Comparison of ENCODE assay signal across 1 cellular context in the genomic region with DNA sequence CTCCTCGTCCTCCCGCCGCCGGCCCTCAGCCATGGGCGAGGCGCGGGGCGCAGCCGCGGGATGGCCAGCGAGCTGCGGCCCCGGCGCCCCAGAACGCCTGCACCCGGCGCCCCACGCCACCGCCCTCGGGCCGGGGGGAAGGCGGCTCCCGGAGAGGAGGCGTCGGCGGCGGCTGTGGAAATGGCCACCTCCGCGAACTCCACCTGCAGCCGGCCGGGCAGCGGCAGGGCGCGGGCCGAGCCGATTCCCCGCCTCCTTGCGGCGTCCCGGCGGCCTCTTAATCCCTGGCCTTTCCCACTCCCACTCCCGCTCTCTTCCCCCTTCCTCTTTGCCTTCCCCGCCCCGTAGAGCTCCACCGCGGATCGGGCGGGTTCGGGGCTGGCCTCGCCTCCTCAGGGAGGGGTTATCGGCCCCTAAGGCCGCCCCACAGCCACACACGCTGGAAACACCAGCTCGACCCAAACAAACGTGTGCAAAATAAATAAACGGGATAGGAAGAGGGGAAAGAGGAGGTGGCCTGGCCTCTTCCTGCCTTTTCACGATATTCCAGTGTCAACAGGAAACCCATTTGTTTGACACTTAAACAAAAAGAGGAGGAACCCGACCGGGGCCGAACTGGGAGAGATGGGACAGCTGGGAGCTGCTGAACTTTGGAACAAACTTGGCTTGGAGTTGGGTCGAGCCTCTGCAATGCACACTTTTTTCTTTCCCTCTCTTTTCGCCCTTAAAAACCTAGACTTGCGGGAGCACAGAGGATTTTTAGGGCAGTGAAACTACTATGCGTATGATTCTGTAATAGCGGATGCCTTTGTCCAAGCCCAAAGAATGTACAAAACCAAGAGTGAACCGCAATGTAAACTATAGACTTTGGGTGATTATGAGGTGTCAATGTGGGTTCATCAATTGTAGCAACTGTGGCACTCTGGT.
TF ChIP-seq lines count a peak whose summit lies in the region.

A gene with protein sequence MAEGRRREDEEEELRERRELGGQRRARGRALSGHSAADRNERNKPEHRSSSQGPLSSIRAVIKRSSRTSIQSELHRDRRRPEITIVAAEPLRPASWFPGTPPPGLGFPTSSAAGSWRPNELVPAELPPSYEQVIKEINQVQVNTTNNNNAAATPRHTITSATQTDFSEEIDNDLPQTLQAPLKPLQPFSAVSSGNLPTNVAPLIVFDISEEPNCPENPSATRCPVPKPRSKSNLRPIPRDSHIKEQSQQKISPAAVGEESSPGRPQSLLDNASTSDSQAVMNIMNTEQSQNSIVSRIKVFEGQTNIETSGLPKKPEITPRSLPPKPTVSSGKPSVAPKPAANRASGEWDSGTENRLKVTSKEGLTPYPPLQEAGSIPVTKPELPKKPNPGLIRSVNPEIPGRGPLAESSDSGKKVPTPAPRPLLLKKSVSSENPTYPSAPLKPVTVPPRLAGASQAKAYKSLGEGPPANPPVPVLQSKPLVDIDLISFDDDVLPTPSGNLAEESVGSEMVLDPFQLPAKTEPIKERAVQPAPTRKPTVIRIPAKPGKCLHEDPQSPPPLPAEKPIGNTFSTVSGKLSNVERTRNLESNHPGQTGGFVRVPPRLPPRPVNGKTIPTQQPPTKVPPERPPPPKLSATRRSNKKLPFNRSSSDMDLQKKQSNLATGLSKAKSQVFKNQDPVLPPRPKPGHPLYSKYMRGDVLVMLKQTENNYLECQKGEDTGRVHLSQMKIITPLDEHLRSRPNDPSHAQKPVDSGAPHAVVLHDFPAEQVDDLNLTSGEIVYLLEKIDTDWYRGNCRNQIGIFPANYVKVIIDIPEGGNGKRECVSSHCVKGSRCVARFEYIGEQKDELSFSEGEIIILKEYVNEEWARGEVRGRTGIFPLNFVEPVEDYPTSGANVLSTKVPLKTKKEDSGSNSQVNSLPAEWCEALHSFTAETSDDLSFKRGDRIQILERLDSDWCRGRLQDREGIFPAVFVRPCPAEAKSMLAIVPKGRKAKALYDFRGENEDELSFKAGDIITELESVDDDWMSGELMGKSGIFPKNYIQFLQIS (minus strand): TSS at position 286 of the 927 bp plus-strand sequence. CDS start 253 bp downstream, at position 33.

TF ChIP-seq in K562, 482 proteins besides CTCF, POLR2A, EP300 and RAD21:
- TF ChIP-seq FOXM1 (IDR thresholded peaks at IDR 0.05; ENCODE audit: low read depth) (no peak), FOXM1 (CRISPR knock-in tag; IDR thresholded peaks at IDR 0.05; ENCODE audit: low read depth) (no peak), PTTG1 (tag; IDR thresholded peaks at IDR 0.05; ENCODE audit: low read depth) (no peak), FOXK2 (conservative IDR thresholded peaks at IDR 0.05 in 1 of 2, IDR thresholded peaks at IDR 0.05 in 1 of 2; ENCODE audit: low read depth in 2 of 2) (no peak), ZZZ3 (IDR thresholded peaks at IDR 0.05) (no peak), DIDO1 (tag; IDR thresholded peaks at IDR 0.05; ENCODE audit: low read depth) (no peak), GABPB2 (CRISPR knock-in tag; conservative IDR thresholded peaks at IDR 0.05) (no peak), MYBL2 (IDR thresholded peaks at IDR 0.05; ENCODE audit: low read depth) (no peak), MYBL2 (CRISPR knock-in tag; IDR thresholded peaks at IDR 0.05; ENCODE audit: borderline replicate concordance) (no peak), KHSRP (IDR thresholded peaks at IDR 0.05) (no peak), SNIP1 (IDR thresholded peaks at IDR 0.05; ENCODE audit: low read depth) (no peak), CSDE1 (IDR thresholded peaks at IDR 0.05) (no peak), RBFOX2 (IDR thresholded peaks at IDR 0.05; ENCODE audit: low read depth, low read length) (no peak), ARID1B (IDR thresholded peaks at IDR 0.05) (no peak), ZNF551 (CRISPR knock-in tag; IDR thresholded peaks at IDR 0.05) (no peak), STAT5A (IDR thresholded peaks at IDR 0.05; ENCODE audit: borderline replicate concordance, low read length) (no peak), NR1H2 (CRISPR knock-in tag; IDR thresholded peaks at IDR 0.05) (no peak), POLR2G (IDR thresholded peaks at IDR 0.05; ENCODE audit: low read depth, low read length) (no peak), ADNP (tag; IDR thresholded peaks at IDR 0.05) (no peak)
- TF ChIP-seq, protein P1, sequence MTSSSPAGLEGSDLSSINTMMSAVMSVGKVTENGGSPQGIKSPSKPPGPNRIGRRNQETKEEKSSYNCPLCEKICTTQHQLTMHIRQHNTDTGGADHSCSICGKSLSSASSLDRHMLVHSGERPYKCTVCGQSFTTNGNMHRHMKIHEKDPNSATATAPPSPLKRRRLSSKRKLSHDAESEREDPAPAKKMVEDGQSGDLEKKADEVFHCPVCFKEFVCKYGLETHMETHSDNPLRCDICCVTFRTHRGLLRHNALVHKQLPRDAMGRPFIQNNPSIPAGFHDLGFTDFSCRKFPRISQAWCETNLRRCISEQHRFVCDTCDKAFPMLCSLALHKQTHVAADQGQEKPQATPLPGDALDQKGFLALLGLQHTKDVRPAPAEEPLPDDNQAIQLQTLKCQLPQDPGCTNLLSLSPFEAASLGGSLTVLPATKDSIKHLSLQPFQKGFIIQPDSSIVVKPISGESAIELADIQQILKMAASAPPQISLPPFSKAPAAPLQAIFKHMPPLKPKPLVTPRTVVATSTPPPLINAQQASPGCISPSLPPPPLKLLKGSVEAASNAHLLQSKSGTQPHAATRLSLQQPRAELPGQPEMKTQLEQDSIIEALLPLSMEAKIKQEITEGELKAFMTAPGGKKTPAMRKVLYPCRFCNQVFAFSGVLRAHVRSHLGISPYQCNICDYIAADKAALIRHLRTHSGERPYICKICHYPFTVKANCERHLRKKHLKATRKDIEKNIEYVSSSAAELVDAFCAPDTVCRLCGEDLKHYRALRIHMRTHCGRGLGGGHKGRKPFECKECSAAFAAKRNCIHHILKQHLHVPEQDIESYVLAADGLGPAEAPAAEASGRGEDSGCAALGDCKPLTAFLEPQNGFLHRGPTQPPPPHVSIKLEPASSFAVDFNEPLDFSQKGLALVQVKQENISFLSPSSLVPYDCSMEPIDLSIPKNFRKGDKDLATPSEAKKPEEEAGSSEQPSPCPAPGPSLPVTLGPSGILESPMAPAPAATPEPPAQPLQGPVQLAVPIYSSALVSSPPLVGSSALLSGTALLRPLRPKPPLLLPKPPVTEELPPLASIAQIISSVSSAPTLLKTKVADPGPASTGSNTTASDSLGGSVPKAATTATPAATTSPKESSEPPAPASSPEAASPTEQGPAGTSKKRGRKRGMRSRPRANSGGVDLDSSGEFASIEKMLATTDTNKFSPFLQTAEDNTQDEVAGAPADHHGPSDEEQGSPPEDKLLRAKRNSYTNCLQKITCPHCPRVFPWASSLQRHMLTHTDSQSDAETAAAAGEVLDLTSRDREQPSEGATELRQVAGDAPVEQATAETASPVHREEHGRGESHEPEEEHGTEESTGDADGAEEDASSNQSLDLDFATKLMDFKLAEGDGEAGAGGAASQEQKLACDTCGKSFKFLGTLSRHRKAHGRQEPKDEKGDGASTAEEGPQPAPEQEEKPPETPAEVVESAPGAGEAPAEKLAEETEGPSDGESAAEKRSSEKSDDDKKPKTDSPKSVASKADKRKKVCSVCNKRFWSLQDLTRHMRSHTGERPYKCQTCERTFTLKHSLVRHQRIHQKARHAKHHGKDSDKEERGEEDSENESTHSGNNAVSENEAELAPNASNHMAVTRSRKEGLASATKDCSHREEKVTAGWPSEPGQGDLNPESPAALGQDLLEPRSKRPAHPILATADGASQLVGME (CRISPR knock-in tag; IDR thresholded peaks at IDR 0.05): no peak
- TF ChIP-seq, protein P2, sequence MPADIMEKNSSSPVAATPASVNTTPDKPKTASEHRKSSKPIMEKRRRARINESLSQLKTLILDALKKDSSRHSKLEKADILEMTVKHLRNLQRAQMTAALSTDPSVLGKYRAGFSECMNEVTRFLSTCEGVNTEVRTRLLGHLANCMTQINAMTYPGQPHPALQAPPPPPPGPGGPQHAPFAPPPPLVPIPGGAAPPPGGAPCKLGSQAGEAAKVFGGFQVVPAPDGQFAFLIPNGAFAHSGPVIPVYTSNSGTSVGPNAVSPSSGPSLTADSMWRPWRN (IDR thresholded peaks at IDR 0.05; ENCODE audit: low read depth): no peak
- TF ChIP-seq, protein P3, sequence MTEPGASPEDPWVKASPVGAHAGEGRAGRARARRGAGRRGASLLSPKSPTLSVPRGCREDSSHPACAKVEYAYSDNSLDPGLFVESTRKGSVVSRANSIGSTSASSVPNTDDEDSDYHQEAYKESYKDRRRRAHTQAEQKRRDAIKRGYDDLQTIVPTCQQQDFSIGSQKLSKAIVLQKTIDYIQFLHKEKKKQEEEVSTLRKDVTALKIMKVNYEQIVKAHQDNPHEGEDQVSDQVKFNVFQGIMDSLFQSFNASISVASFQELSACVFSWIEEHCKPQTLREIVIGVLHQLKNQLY (CRISPR knock-in tag; conservative IDR thresholded peaks at IDR 0.05): no peak
